Comparison of ENCODE assay signal across 27 cellular contexts in genomic region chr2:170244555-170244954, GRCh38.
DNase-seq lines count a peak whose midpoint lies in the region; ATAC-seq, FAIRE-seq and TF ChIP-seq lines count a peak whose summit lies in the region.
"Had no signal": no experiment of that assay in that cellular context is flagged by ENCODE, and none has a peak within 500 bp of the region (broad histone marks: within the 10 kb centered on the region; RNA-seq: fewer than 3 reads in every experiment).

No MANE protein-coding gene starts in this region.

- H2BK120ac ChIP-seq in neuronal stem cell (ENCODE audit: low read depth, low read length) = no peak overlapping the region

- no peak overlapping the region for H2BK5ac ChIP-seq in neuronal stem cell (ENCODE audit: low read length)

- CTCF ChIA-PET in K562 (lab: Yijun Ruan, JAX; ENCODE audit: low intra/inter-chr PET ratio) = no interaction called here

- BruUV-seq in K562 (replicated peaks; lab: Mats Ljungman, UMichigan) = no TSS peak

- H3K36me3 Mint-ChIP-seq in GM23338 (ENCODE audit: low read depth) = no peaks in the 10 kb centered on the region
- H3K36me3 Mint-ChIP-seq: CD14-positive monocyte; CD4-positive, alpha-beta memory T cell; CD4-positive, CD25-positive, alpha-beta regulatory T cell; CD8-positive, alpha-beta memory T cell had no signal

- TF ChIP-seq CTCF in GM23338 (conservative IDR thresholded peaks at IDR 0.05; ENCODE audit: low read depth in 2 of 2) = no peak
- TF ChIP-seq CTCF in K562 (IDR thresholded peaks at IDR 0.05 in 2 of 3, conservative IDR thresholded peaks at IDR 0.05 in 1 of 3; ENCODE audit: insufficient read depth in 2 of 3, low read depth in 1 of 3, low read length in 3 of 3) = no peak

- no peak overlapping the region for H3K4me2 ChIP-seq in GM23338
- no peak overlapping the region for H3K4me2 ChIP-seq in K562 (ENCODE audit: insufficient read depth, low read length)
- no peak overlapping the region for H3K4me2 ChIP-seq in neuronal stem cell (ENCODE audit: insufficient read depth, low read length, poor library complexity, severe bottlenecking)
- H3K4me2 ChIP-seq: BLaER1 had no signal

- ATAC-seq in GM23338 = no peak
- ATAC-seq in K562 = no peak
- ATAC-seq: GM12878 had no signal

- H4K20me1 ChIP-seq in GM23338 (replicated peaks; ENCODE audit: insufficient read depth) (no peaks in the 10 kb centered on the region), K562 (replicated peaks; ENCODE audit: control insufficient read depth, insufficient read depth, low read length) (no peaks in the 10 kb centered on the region)
- H4K20me1 ChIP-seq: BLaER1 had no signal

- H3K9me1 ChIP-seq in K562 (ENCODE audit: control insufficient read depth, insufficient read depth, low read length) = no peaks in the 10 kb centered on the region

- WGBS in K562 (ENCODE audit: insufficient coverage, low coverage, missing lambda C conversion rate) = 38% methylated on average over 4 of the region's 4 CpGs
- WGBS in neuronal stem cell (ENCODE audit: extremely low coverage in 2 of 2, insufficient read length in 2 of 2, insufficient replicate concordance in 1 of 2), 2 donors = no CpG with 5 or more reads among the region's 4 CpGs

- H3K9me2 ChIP-seq in GM23338 (ENCODE audit: insufficient read depth) = 0 out of 2 replicates have a peak, but pooled peaks cover 7% of the 10 kb centered on the region

- peaks cover 2% of the 10 kb centered on the region for H3K27me3 Mint-ChIP-seq in GM23338 (ENCODE audit: insufficient read depth, low read depth, poor library complexity)

- in situ Hi-C loops in K562 (cut with MboI) = no loop called here

- DNase-seq in GM23338 (ENCODE audit: low spot score) = no peak
- DNase-seq in OCI-M1 (lab: John Stamatoyannopoulos, UW) = peak; percentile 48
- DNase-seq in K562 (ENCODE audit: extremely low read depth in 1 of 4, low spot score in 3 of 4) = no peak
- DNase-seq in cerebellum (ENCODE audit: low spot score) = no peak
- no peak for DNase-seq in neuronal stem cell (ENCODE audit: low spot score)
- no peak for DNase-seq in NCI-H2107 (lab: John Stamatoyannopoulos, UW)
- DNase-seq: 8988T; ACHN; BE2C; C1 segment of cervical spinal cord; CD4-positive, alpha-beta memory T cell; CD4-positive, CD25-positive, alpha-beta regulatory T cell; CD8-positive, alpha-beta memory T cell; COR-L47; DMS 273 treated with DMSO at 0.1 percent for 48 hours; DMS153; DMS53; DMS79; DND-41; EL; GDM1 had no signal

- H3K14ac ChIP-seq in neuronal stem cell (ENCODE audit: low read length) = no peak overlapping the region

- H3K27ac ChIP-seq in GM23338 (ENCODE audit: low read depth) (no peak overlapping the region), K562 (ENCODE audit: extremely low read depth, low read depth, low read length) (peak overlapping the region; percentile 20; the same call in 1 of the 3 replicates), neuronal stem cell (replicated peaks; ENCODE audit: low read length) (no peak overlapping the region)
- H3K27ac ChIP-seq: BLaER1 had no signal

- H3K4me3 Mint-ChIP-seq in GM23338 = no peak overlapping the region
- H3K4me3 Mint-ChIP-seq: CD4-positive, alpha-beta memory T cell; CD4-positive, CD25-positive, alpha-beta regulatory T cell; CD8-positive, alpha-beta memory T cell had no signal

- H3K27me3 ChIP-seq in GM23338 (ENCODE audit: insufficient read depth) = no peaks in the 10 kb centered on the region
- no peaks in the 10 kb centered on the region for H3K27me3 ChIP-seq in K562 (ENCODE audit: control insufficient read depth in 2 of 2, insufficient read depth in 2 of 2, low read length in 2 of 2)
- peaks cover 0 to 9% (median 0%) of the 10 kb centered on the region in 3 experiments for H3K27me3 ChIP-seq in neuronal stem cell (ENCODE audit: control insufficient read depth in 3 of 3, insufficient read depth in 3 of 3, low read depth in 1 of 3, low read length in 3 of 3)
- H3K27me3 ChIP-seq: BE2C, BLaER1 had no signal

- H3K18ac ChIP-seq in neuronal stem cell (ENCODE audit: low read length) = no peak overlapping the region

- no peak for TF ChIP-seq EP300 in K562 (IDR thresholded peaks at IDR 0.05; ENCODE audit: low read length)

- no peaks in the 10 kb centered on the region for H3K9me3 ChIP-seq in K562 (replicated peaks; ENCODE audit: control insufficient read depth, insufficient read depth, low read depth, low read length)
- H3K9me3 ChIP-seq in neuronal stem cell (replicated peaks in 1 of 2; ENCODE audit: control insufficient read depth in 2 of 2, insufficient read depth in 1 of 2, low read depth in 1 of 2, low read length in 2 of 2) = no peaks in the 10 kb centered on the region
- H3K9me3 ChIP-seq: BE2C, BLaER1 had no signal

- no peaks in the 10 kb centered on the region for H3K79me1 ChIP-seq in neuronal stem cell (ENCODE audit: low read depth, low read length)

- H3F3A ChIP-seq in GM23338 (replicated peaks; ENCODE audit: low read depth) = no peaks in the 10 kb centered on the region

- H3K79me2 ChIP-seq in GM23338 (replicated peaks; ENCODE audit: insufficient read depth) = no peaks in the 10 kb centered on the region
- no peaks in the 10 kb centered on the region for H3K79me2 ChIP-seq in K562 (ENCODE audit: control insufficient read depth, insufficient read depth, low read length)

- H3K4me1 ChIP-seq in GM23338 (ENCODE audit: insufficient read depth) (peaks cover 4% of the 10 kb centered on the region; the same call in 1 of the 2 replicates), K562 (replicated peaks in 1 of 2; ENCODE audit: control insufficient read depth in 2 of 2, insufficient read depth in 2 of 2, low read length in 2 of 2) (peaks cover 11 to 72% of the 10 kb centered on the region in 2 experiments; a peak in 4 of 5 replicates), neuronal stem cell (ENCODE audit: control insufficient read depth in 2 of 2, insufficient read depth in 1 of 2, low read depth in 1 of 2, low read length in 2 of 2) (peaks cover 0 to 2% of the 10 kb centered on the region in 2 donors)
- H3K4me1 ChIP-seq: BE2C, BLaER1 had no signal

- H4K8ac ChIP-seq in neuronal stem cell (ENCODE audit: low read depth, low read length) = no peak overlapping the region

- H3K23ac ChIP-seq in neuronal stem cell (ENCODE audit: low read depth, low read length, poor library complexity) = no peak overlapping the region

- H3K4me1 Mint-ChIP-seq in GM23338 = peaks cover 3% of the 10 kb centered on the region; the same call in 2 of the 3 replicates
- H3K4me1 Mint-ChIP-seq: CD4-positive, alpha-beta memory T cell; CD4-positive, CD25-positive, alpha-beta regulatory T cell; CD8-positive, alpha-beta memory T cell had no signal

- no peak overlapping the region for H3K4ac ChIP-seq in neuronal stem cell (ENCODE audit: low read length)

- intact Hi-C loops in K562 (cut with micrococcal nuclease) = no loop called here

- POLR2A ChIA-PET in K562 (lab: Yijun Ruan, JAX) = no interaction called here

- H3K4me3 ChIP-seq in GM23338 (no peak overlapping the region), K562 (no peak overlapping the region), neuronal stem cell (ENCODE audit: low read length in 2 of 2) (no peak overlapping the region)
- H3K4me3 ChIP-seq: BLaER1, GM12878 had no signal

- no peak for FAIRE-seq in K562 (lab: Jason Lieb, UNC)
- FAIRE-seq: A204.1, GM12878, GM12892, GM18507 had no signal

- H3K9me3 Mint-ChIP-seq in GM23338 = no peaks in the 10 kb centered on the region
- H3K9me3 Mint-ChIP-seq: CD14-positive monocyte; CD8-positive, alpha-beta memory T cell had no signal

- TF ChIP-seq POLR2A in K562 (conservative IDR thresholded peaks at IDR 0.05) = no peak

- H3K9ac ChIP-seq in K562 (ENCODE audit: insufficient read depth in 1 of 2, low read depth in 2 of 2, low read length in 2 of 2) (no peak overlapping the region), neuronal stem cell (ENCODE audit: low read depth, low read length, poor library complexity) (no peak overlapping the region)
- H3K9ac ChIP-seq: BLaER1 had no signal

- H2AFZ ChIP-seq in GM23338 (peak overlapping the region; percentile 32; the same call in 1 of the 2 replicates), K562 (ENCODE audit: low read depth, low read length) (peak overlapping the region; percentile 5), neuronal stem cell (ENCODE audit: low read length) (no peak overlapping the region)

- H2AK5ac ChIP-seq in neuronal stem cell (ENCODE audit: low read depth, low read length) = no peak overlapping the region

- H2BK12ac ChIP-seq in neuronal stem cell (ENCODE audit: low read length) = no peak overlapping the region

- H4K91ac ChIP-seq in neuronal stem cell (ENCODE audit: low read depth, low read length, poor library complexity) = no peak overlapping the region

- H3K36me3 ChIP-seq in GM23338 (ENCODE audit: insufficient read depth) (no peaks in the 10 kb centered on the region), K562 (ENCODE audit: control insufficient read depth, insufficient read depth, low read length) (no peaks in the 10 kb centered on the region), neuronal stem cell (replicated peaks in 1 of 2; ENCODE audit: control insufficient read depth in 2 of 2, insufficient read depth in 2 of 2, low read length in 2 of 2) (no peaks in the 10 kb centered on the region)
- H3K36me3 ChIP-seq: BE2C, BLaER1 had no signal

- H3K27ac Mint-ChIP-seq in GM23338 = no peak overlapping the region
- H3K27ac Mint-ChIP-seq: CD14-positive monocyte; CD4-positive, alpha-beta memory T cell; CD4-positive, CD25-positive, alpha-beta regulatory T cell had no signal

- no peak for TF ChIP-seq RAD21 in K562 (CRISPR knock-in tag; conservative IDR thresholded peaks at IDR 0.05 in 1 of 2, IDR thresholded peaks at IDR 0.05 in 1 of 2)

- no peak overlapping the region for H2BK15ac ChIP-seq in neuronal stem cell (ENCODE audit: low read length)

TF ChIP-seq in GM23338, 12 proteins besides CTCF, POLR2A, EP300 and RAD21 (continues in another document):
- TF ChIP-seq STAT1 (IDR thresholded peaks at IDR 0.05; ENCODE audit: unreplicated experiment) = no peak
